20 cellular contexts compared by ENCODE assay signal in genomic region chr3:187256217-187256616, GRCh38. TPM values are rescaled to one million over a fixed set of nuclear protein-coding genes. Genes with fewer than 3 reads are reported as not detected.
DNase-seq lines count a peak whose midpoint lies in the region; ATAC-seq and TF ChIP-seq lines count a peak whose summit lies in the region.
"Had no signal": no experiment of that assay in that cellular context is flagged by ENCODE, and none has a peak within 500 bp of the region (broad histone marks: within the 10 kb centered on the region; RNA-seq: fewer than 3 reads in every experiment).

No MANE protein-coding gene starts in this region.

- no peaks in the 10 kb centered on the region for H3K9me3 ChIP-seq in SJSA1 (replicated peaks)
- H3K9me3 ChIP-seq in HAP-1, result no peaks in the 10 kb centered on the region; the same call in 1 of the 2 replicates
- H3K9me3 ChIP-seq: A549; BLaER1 treated with 17β-estradiol and CSF1 and Interleukin-3, amounts not matched to agents 10 nM and 100 nM had no signal

- peak overlapping the region; percentile 64 for H3K27ac ChIP-seq in SJSA1
- H3K27ac ChIP-seq: A549; BLaER1 treated with 17β-estradiol and CSF1 and Interleukin-3, amounts not matched to agents 10 nM and 100 nM; SK-N-MC had no signal

- H3K4me1 ChIP-seq in SJSA1 (replicated peaks), result peaks cover 31% of the 10 kb centered on the region
- H3K4me1 ChIP-seq in HAP-1, result no peaks in the 10 kb centered on the region
- H3K4me1 ChIP-seq: A549 had no signal

- no peaks in the 10 kb centered on the region for H3K9me3 Mint-ChIP-seq in endothelial cell (ENCODE audit: unreplicated experiment)
- H3K9me3 Mint-ChIP-seq: CD8-positive, alpha-beta memory T cell had no signal

- H3K27me3 Mint-ChIP-seq in endothelial cell (ENCODE audit: unreplicated experiment), result peaks cover 2% of the 10 kb centered on the region

- peak; percentile 2 for TF ChIP-seq CTCF in GM12864 (IDR thresholded peaks at IDR 0.05; ENCODE audit: low read depth, low read length, missing control alignments)
- peak; percentile 15 for TF ChIP-seq CTCF in endothelial cell (IDR thresholded peaks at IDR 0.05; ENCODE audit: unreplicated experiment)

- no peaks in the 10 kb centered on the region for H3K36me3 ChIP-seq in SJSA1
- no peaks in the 10 kb centered on the region for H3K36me3 ChIP-seq in HAP-1 (replicated peaks)
- H3K36me3 ChIP-seq: BLaER1 treated with 17β-estradiol and CSF1 and Interleukin-3, amounts not matched to agents 10 nM and 100 nM had no signal

- no peak for ATAC-seq in HG03354 (IDR thresholded peaks at IDR 0.05; ENCODE audit: poor library complexity, severe bottlenecking, unreplicated experiment)
- ATAC-seq in HG02678 (IDR thresholded peaks at IDR 0.05; ENCODE audit: unreplicated experiment), result no peak
- ATAC-seq: A549 had no signal

- H3K4me1 Mint-ChIP-seq in endothelial cell (ENCODE audit: unreplicated experiment), result no peaks in the 10 kb centered on the region
- H3K4me1 Mint-ChIP-seq: CD8-positive, alpha-beta memory T cell had no signal

- H3K27ac Mint-ChIP-seq in endothelial cell (ENCODE audit: unreplicated experiment), result no peak overlapping the region

- no peaks in the 10 kb centered on the region for H3K36me3 Mint-ChIP-seq in endothelial cell (ENCODE audit: low read depth, unreplicated experiment)
- H3K36me3 Mint-ChIP-seq: CD8-positive, alpha-beta memory T cell had no signal

- in situ Hi-C loops in HAP-1 (cut with MboI; ENCODE audit: low sequenced_read_pairs), result no loop called here

- H3K4me3 ChIP-seq in GM12864 (ENCODE audit: low read depth, low read length) (no peak overlapping the region), SJSA1 (no peak overlapping the region), HAP-1 (no peak overlapping the region)
- H3K4me3 ChIP-seq: A549; BLaER1 treated with 17β-estradiol and CSF1 and Interleukin-3, amounts not matched to agents 10 nM and 100 nM; SK-N-MC had no signal

- H3K27me3 ChIP-seq in SJSA1 (replicated peaks) (no peaks in the 10 kb centered on the region), HAP-1 (ENCODE audit: low read depth) (no peaks in the 10 kb centered on the region)
- H3K27me3 ChIP-seq: BLaER1 treated with 17β-estradiol and CSF1 and Interleukin-3, amounts not matched to agents 10 nM and 100 nM had no signal

- no peak overlapping the region for H3K4me3 Mint-ChIP-seq in endothelial cell (ENCODE audit: unreplicated experiment)
- H3K4me3 Mint-ChIP-seq: CD8-positive, alpha-beta memory T cell had no signal

- no peak for DNase-seq in GM12864 (ENCODE audit: low read depth)
- peak; percentile 75 to 77 for DNase-seq in SJSA1 (ENCODE audit: low read depth in 1 of 2, low spot score in 2 of 2)
- DNase-seq in endothelial cell (ENCODE audit: low spot score), result no peak
- DNase-seq in iPS-NIHi11 (ENCODE audit: low spot score), result peak; percentile 34
- no peak for DNase-seq in HK-2 (ENCODE audit: unreplicated experiment)
- DNase-seq in HAP-1 (ENCODE audit: low spot score in 2 of 2), result no peak
- DNase-seq: CD8-positive, alpha-beta memory T cell; DMS79; H7; KG1; NCI-H1694 treated with DMSO at 0.1 percent for 48 hours; NCI-H510A; NCI-H748 treated with DMSO at 0.1 percent for 48 hours; NK-92 treated with Interleukin-12 subunit alpha and Interleukin-12 subunit beta, amount 100 ng/mL, for 24 hours had no signal

RNA-seq across cellular contexts. Expression of gene MASP1, which starts 35.3 kb away (rescaled TPM):
- total RNA-seq in SJSA1 (2014; rRNA removed; shearing (Covaris generic)), result 2.1 and 2.3 TPM in 2 replicates
- total RNA-seq in endothelial cell (ENCODE audit: unreplicated experiment), result 0.56 TPM
- total RNA-seq: CD8-positive, alpha-beta memory T cell had no signal

RNA-seq across cellular contexts. Expression of gene RTP1, which starts 58.9 kb away (rescaled TPM):
- not detected in 2 replicates for total RNA-seq in SJSA1 (2014; rRNA removed; shearing (Covaris generic))
- total RNA-seq in endothelial cell (ENCODE audit: unreplicated experiment), result not detected
- total RNA-seq: CD8-positive, alpha-beta memory T cell; Right ventricle myocardium inferior had no signal

Comparison
In these comparisons a context has a peak if more than half of its experiments do, and no peak if none do; other contexts are left out.
1. DNase-seq: peak in SJSA1 (2 of 2) and iPS-NIHi11 (single experiment); none in GM12864 (single experiment), endothelial cell (single experiment), HK-2 (single experiment) and HAP-1 (0 of 2).